1 cellular context compared by ENCODE assay signal in genomic region chr3:171455603-171456550, GRCh38.
TF ChIP-seq lines count a peak whose summit lies in the region.

No MANE protein-coding gene starts in this region.

TF ChIP-seq in H1, 55 proteins besides CTCF, POLR2A, EP300 and RAD21:
- TF ChIP-seq CHD1 (IDR thresholded peaks at IDR 0.05; ENCODE audit: low read depth, low read length), result no peak
- no peak for TF ChIP-seq BACH1 (IDR thresholded peaks at IDR 0.05; ENCODE audit: low read length)
- no peak for TF ChIP-seq ZNF274 (IDR thresholded peaks at IDR 0.05; ENCODE audit: borderline replicate concordance, extremely low read depth, low read length)
- TF ChIP-seq RFX5 (IDR thresholded peaks at IDR 0.05; ENCODE audit: borderline replicate concordance, low read depth, low read length), result 0 out of 2 replicates have a peak, but pooled peaks have one; percentile 0
- TF ChIP-seq JUND (IDR thresholded peaks at IDR 0.05; ENCODE audit: low read length), result no peak
- TF ChIP-seq CEBPB (IDR thresholded peaks at IDR 0.05; ENCODE audit: low read depth, low read length), result no peak
TF ChIP-seq in H1: peak in this region for 1.
